Comparison of ENCODE assay signal across 24 cellular contexts in the genomic region with DNA sequence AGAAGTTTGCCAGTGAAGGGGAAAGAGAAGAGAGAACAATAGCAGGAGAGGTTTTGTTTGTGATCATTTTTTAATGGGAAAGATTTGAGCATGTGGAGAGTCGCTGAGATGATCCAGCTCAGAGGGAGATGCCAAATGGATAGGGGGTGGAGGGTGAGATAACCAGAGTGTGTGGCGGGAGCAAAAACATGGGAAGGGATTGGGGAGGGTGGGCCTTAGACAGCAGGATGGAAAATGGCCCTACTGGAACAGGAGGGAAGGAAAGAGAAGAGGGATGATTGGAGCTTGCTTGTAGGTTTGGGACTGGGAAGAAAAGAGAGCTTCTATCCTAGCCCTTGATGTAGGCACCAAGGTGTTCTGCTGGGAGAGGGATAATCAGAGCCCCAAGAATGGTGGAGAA.
"Had no signal": no experiment of that assay in that cellular context is flagged by ENCODE, and none has a peak within 500 bp of the region (broad histone marks: within the 10 kb centered on the region; RNA-seq: fewer than 3 reads in every experiment).

No MANE protein-coding gene starts in this region.

- H3K27me3 Mint-ChIP-seq: stimulated activated naive CD8-positive, alpha-beta T cell treated with anti-CD3 and anti-CD28 coated beads, Interleukin-15, amount 100 ng/mL, for 72 hours had no signal

- H3K4me3 ChIP-seq: dorsolateral prefrontal cortex, esophagus muscularis mucosa, gastroesophageal sphincter, lung, neural progenitor cell, prostate gland, right atrium auricular region, smooth muscle cell, suprapubic skin, transverse colon, upper lobe of right lung, uterus had no signal

- H3K36me3 Mint-ChIP-seq: memory B cell, natural killer cell, neural progenitor cell had no signal

- H3K4me1 Mint-ChIP-seq: memory B cell; natural killer cell; neural progenitor cell; stimulated activated naive CD8-positive, alpha-beta T cell treated with anti-CD3 and anti-CD28 coated beads, Interleukin-15, amount 100 ng/mL, for 72 hours had no signal

- H3K27ac ChIP-seq: dorsolateral prefrontal cortex, esophagus muscularis mucosa, foreskin keratinocyte, gastroesophageal sphincter, neural progenitor cell, parathyroid adenoma, prostate gland, right atrium auricular region, suprapubic skin, transverse colon, upper lobe of right lung, uterus had no signal

- H3K9me3 ChIP-seq: esophagus muscularis mucosa, prostate gland, right atrium auricular region, suprapubic skin, upper lobe of right lung, uterus had no signal

- H3K9ac ChIP-seq: neural progenitor cell, parathyroid adenoma had no signal

- H3K36me3 ChIP-seq: esophagus muscularis mucosa, gastroesophageal sphincter, neural progenitor cell, prostate gland, right atrium auricular region, suprapubic skin, transverse colon, upper lobe of right lung, uterus had no signal

- H3K4me3 Mint-ChIP-seq: memory B cell; natural killer cell; neural progenitor cell; stimulated activated naive CD8-positive, alpha-beta T cell treated with anti-CD3 and anti-CD28 coated beads, Interleukin-15, amount 100 ng/mL, for 72 hours had no signal

- DNase-seq: dorsolateral prefrontal cortex; effector CD4-positive, alpha-beta T cell; hypothalamus; natural killer cell; stimulated activated CD4-positive, alpha-beta T cell treated with anti-CD3 and anti-CD28 coated beads, Interleukin-12 subunit alpha, Interleukin-12 subunit beta, amount 100 ng/mL, for 4 hours; stimulated activated CD4-positive, alpha-beta T cell treated with anti-CD3 and anti-CD28 coated beads, Interleukin-1b, Interleukin-23, amount 100 ng/mL, for 48 hours; stimulated activated CD4-positive, alpha-beta T cell treated with anti-CD3 and anti-CD28 coated beads, Interleukin-4, amount 100 ng/mL, for 1 hour; stimulated activated CD8-positive, alpha-beta memory T cell treated with anti-CD3 and anti-CD28 coated beads, Interleukin-4, amount 100 ng/mL, for 48 hours; stimulated activated naive CD4-positive, alpha-beta T cell; stimulated activated naive CD8-positive, alpha-beta T cell treated with anti-CD3 and anti-CD28 coated beads, Interleukin-15, amount 100 ng/mL, for 72 hours; upper lobe of right lung; uterus had no signal

- H3K27me3 ChIP-seq: esophagus muscularis mucosa, gastroesophageal sphincter, neural progenitor cell, right atrium auricular region, suprapubic skin, uterus had no signal

- H3K4me1 ChIP-seq: esophagus muscularis mucosa, foreskin keratinocyte, gastroesophageal sphincter, neural progenitor cell, parathyroid adenoma, prostate gland, right atrium auricular region, upper lobe of right lung, uterus had no signal

- H3K27ac Mint-ChIP-seq: memory B cell, natural killer cell, neural progenitor cell had no signal
